In the genomic region with DNA sequence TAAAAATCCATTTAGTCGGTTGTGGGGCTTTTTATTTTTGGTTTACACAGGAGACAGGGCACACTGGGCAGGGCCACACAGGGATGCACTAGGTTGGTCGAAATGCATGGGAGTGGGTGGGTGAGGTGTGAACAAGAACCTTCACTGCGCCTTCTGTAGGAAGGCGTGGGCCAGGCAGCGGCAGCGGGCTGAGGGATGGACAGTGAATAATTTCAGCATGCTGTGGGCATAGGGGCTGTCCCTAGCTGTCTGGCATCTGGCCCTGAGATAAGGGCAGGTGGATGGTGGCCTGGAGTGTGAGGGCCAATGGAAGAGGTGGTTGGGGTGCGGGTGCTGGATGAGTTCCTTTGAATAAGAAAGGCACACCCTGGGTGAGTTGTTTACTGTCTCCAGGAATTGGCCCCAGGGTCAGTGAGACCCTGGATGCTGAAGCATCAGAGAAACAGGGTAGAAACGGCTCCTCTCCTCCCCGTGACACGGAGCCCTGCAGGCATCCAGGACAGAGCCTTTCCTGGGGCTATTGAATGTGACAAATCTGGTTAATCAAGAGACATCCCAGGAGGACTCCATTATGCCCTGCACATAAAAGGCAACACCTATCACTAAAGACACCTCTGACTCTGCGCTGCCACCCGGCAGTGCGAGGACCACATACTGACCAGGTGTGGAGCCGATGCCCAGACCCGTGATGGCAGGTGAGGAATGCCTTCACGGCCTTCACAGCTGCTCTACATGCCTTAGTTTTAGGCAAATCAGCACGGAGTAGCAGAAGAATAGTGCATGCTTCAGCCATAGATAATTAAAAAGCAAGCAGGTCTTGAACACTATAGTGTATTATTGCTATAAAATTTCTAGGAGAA, we compare ENCODE assay signal across 22 cellular contexts.
A peak's percentile ranks its signal among the peaks of the same experiment; 100 is the strongest.
DNase-seq lines count a peak whose midpoint lies in the region; ATAC-seq, FAIRE-seq and TF ChIP-seq lines count a peak whose summit lies in the region.
"Had no signal": no experiment of that assay in that cellular context is flagged by ENCODE, and none has a peak within 500 bp of the region (broad histone marks: within the 10 kb centered on the region; RNA-seq: fewer than 3 reads in every experiment).

No MANE protein-coding gene starts in this region.

- H3K36me3 ChIP-seq in MM.1S (replicated peaks; ENCODE audit: insufficient read depth, low read length) = no peaks in the 10 kb centered on the region
- no peaks in the 10 kb centered on the region for H3K36me3 ChIP-seq in mesendoderm (ENCODE audit: control insufficient read depth, insufficient read depth, low read length)
- no peaks in the 10 kb centered on the region for H3K36me3 ChIP-seq in WERI-Rb-1
- H3K36me3 ChIP-seq in small intestine (ENCODE audit: control insufficient read depth in 2 of 2, insufficient read depth in 2 of 2, low read length in 2 of 2) = no peaks in the 10 kb centered on the region
- H3K36me3 ChIP-seq: BE2C, MG63, SJCRH30 had no signal

- H3K79me2 ChIP-seq in MM.1S (ENCODE audit: low read length) (no peaks in the 10 kb centered on the region), mesendoderm (ENCODE audit: control insufficient read depth, insufficient read depth, low read length) (no peaks in the 10 kb centered on the region)

- peak; percentile 14 for ATAC-seq in activated T-helper 17 cell treated with anti-CD3 and anti-CD28 coated beads, Interleukin-2, amount 50 U/mL, for 72 hours (replicated peaks)

- H3K9me2 ChIP-seq in MM.1S (replicated peaks; ENCODE audit: insufficient read depth, low read length) = no peaks in the 10 kb centered on the region

- H3K23ac ChIP-seq in mesendoderm (ENCODE audit: low read length) = no peak overlapping the region

- no peak overlapping the region for H3K18ac ChIP-seq in mesendoderm (ENCODE audit: low read length)

- H3F3A ChIP-seq in MM.1S (ENCODE audit: insufficient read depth, low read length) = no peaks in the 10 kb centered on the region

- no peak overlapping the region for H2AK5ac ChIP-seq in mesendoderm (ENCODE audit: low read length)

- H3K9ac ChIP-seq in MM.1S (ENCODE audit: low read length) = no peak overlapping the region
- no peak overlapping the region for H3K9ac ChIP-seq in mesendoderm (ENCODE audit: low read length)

- H3K4me2 ChIP-seq in MM.1S (ENCODE audit: low read depth, low read length) (no peak overlapping the region), mesendoderm (ENCODE audit: low read length) (no peak overlapping the region)

- FAIRE-seq in small intestine (lab: Jason Lieb, UNC) = no peak
- FAIRE-seq: A204.1 had no signal

- H4K20me1 ChIP-seq in MM.1S (ENCODE audit: insufficient read depth, low read length) = no peaks in the 10 kb centered on the region

- H3K4ac ChIP-seq in mesendoderm (ENCODE audit: low read depth, low read length) = no peak overlapping the region

- peaks cover 6% of the 10 kb centered on the region for H3K27me3 Mint-ChIP-seq in activated T-helper 17 cell treated with anti-CD3 and anti-CD28 coated beads, Interleukin-2, amount 50 U/mL, for 72 hours

- H2BK5ac ChIP-seq in mesendoderm (ENCODE audit: low read length) = no peak overlapping the region

- H3K4me3 Mint-ChIP-seq in activated T-helper 17 cell treated with anti-CD3 and anti-CD28 coated beads, Interleukin-2, amount 50 U/mL, for 72 hours = no peak overlapping the region
- H3K4me3 Mint-ChIP-seq: CD4-positive, alpha-beta memory T cell; HFFc6 had no signal

- H2AFZ ChIP-seq in MM.1S (ENCODE audit: low read length) = no peak overlapping the region

- H3K27ac ChIP-seq in MM.1S (ENCODE audit: low read length) (no peak overlapping the region), mesendoderm (ENCODE audit: low read depth, low read length) (no peak overlapping the region), WERI-Rb-1 (no peak overlapping the region), small intestine (ENCODE audit: low read depth in 1 of 2, low read length in 1 of 2) (no peak overlapping the region)
- H3K27ac ChIP-seq: SJCRH30 had no signal

- no peak overlapping the region for H2BK120ac ChIP-seq in mesendoderm (ENCODE audit: low read depth, low read length)

- H3K27me3 ChIP-seq in MM.1S (replicated peaks; ENCODE audit: insufficient read depth, low read length) (no peaks in the 10 kb centered on the region), mesendoderm (ENCODE audit: insufficient read depth, low read length, poor library complexity) (no peaks in the 10 kb centered on the region), WERI-Rb-1 (ENCODE audit: insufficient read depth, low read depth, severe bottlenecking) (no peaks in the 10 kb centered on the region), small intestine (ENCODE audit: control insufficient read depth in 2 of 2, insufficient read depth in 2 of 2, low read length in 2 of 2) (no peaks in the 10 kb centered on the region)
- H3K27me3 ChIP-seq: BE2C, MG63, SJCRH30 had no signal

- peaks cover 5% of the 10 kb centered on the region for H3K9me3 Mint-ChIP-seq in activated T-helper 17 cell treated with anti-CD3 and anti-CD28 coated beads, Interleukin-2, amount 50 U/mL, for 72 hours

- H3K9me3 ChIP-seq in MM.1S (replicated peaks; ENCODE audit: insufficient read depth, low read length) = no peaks in the 10 kb centered on the region
- no peaks in the 10 kb centered on the region for H3K9me3 ChIP-seq in WERI-Rb-1 (ENCODE audit: severe bottlenecking)
- no peaks in the 10 kb centered on the region for H3K9me3 ChIP-seq in small intestine (ENCODE audit: control insufficient read depth, low read depth)
- H3K9me3 ChIP-seq: BE2C had no signal

- no peak overlapping the region for H2BK15ac ChIP-seq in mesendoderm (replicated peaks; ENCODE audit: low read depth)

- H3K4me1 Mint-ChIP-seq in activated T-helper 17 cell treated with anti-CD3 and anti-CD28 coated beads, Interleukin-2, amount 50 U/mL, for 72 hours = no peaks in the 10 kb centered on the region
- H3K4me1 Mint-ChIP-seq: CD4-positive, alpha-beta memory T cell had no signal

- H4K5ac ChIP-seq in mesendoderm (ENCODE audit: low read length) = no peak overlapping the region

- TF ChIP-seq CTCF in MM.1S (IDR thresholded peaks at IDR 0.05; ENCODE audit: low read length) = no peak
- TF ChIP-seq CTCF in WERI-Rb-1 (IDR thresholded peaks at IDR 0.05; ENCODE audit: low read depth, low read length) = no peak

- no peaks in the 10 kb centered on the region for H3K36me3 Mint-ChIP-seq in activated T-helper 17 cell treated with anti-CD3 and anti-CD28 coated beads, Interleukin-2, amount 50 U/mL, for 72 hours (ENCODE audit: low read depth)
- H3K36me3 Mint-ChIP-seq: IgD-negative memory B cell had no signal

- DNase-seq in ELF-1 (ENCODE audit: low read depth, low spot score) (peak; percentile 96), MM.1S (peak; percentile 6), mesendoderm (peak; percentile 46), WERI-Rb-1 (no peak), small intestine (no peak), CD1c-positive myeloid dendritic cell (ENCODE audit: extremely low spot score) (no peak), germinal center (ENCODE audit: low spot score) (no peak)
- DNase-seq: BE2C; CD4-positive, alpha-beta memory T cell; DMS153; GF-D8; HFFc6; Kasumi-1; MG63; NCI-H1092; NCI-H1694; NCI-H510A; NCI-H82; SJCRH30 had no signal

- H3K4me1 ChIP-seq in MM.1S (ENCODE audit: low read length) = no peaks in the 10 kb centered on the region
- no peaks in the 10 kb centered on the region for H3K4me1 ChIP-seq in mesendoderm (ENCODE audit: control insufficient read depth, low read depth, low read length)
- no peaks in the 10 kb centered on the region for H3K4me1 ChIP-seq in small intestine (ENCODE audit: control insufficient read depth in 2 of 2, insufficient read depth in 1 of 2, low read depth in 1 of 2, low read length in 1 of 2)
- H3K4me1 ChIP-seq: BE2C, SJCRH30 had no signal

- H3K56ac ChIP-seq in mesendoderm (ENCODE audit: low read length) = no peak overlapping the region

- WGBS in mesendoderm (ENCODE audit: extremely low coverage, insufficient coverage, low lambda C conversion rate) = no CpG with 5 or more reads among the region's 17 CpGs
- WGBS in small intestine, 3 donors = 82 to 87% (median 83%) methylated on average over 17 of the region's 17 CpGs

- H4K8ac ChIP-seq in mesendoderm (ENCODE audit: low read depth, low read length) = no peak overlapping the region

- no peak overlapping the region for H3K27ac Mint-ChIP-seq in activated T-helper 17 cell treated with anti-CD3 and anti-CD28 coated beads, Interleukin-2, amount 50 U/mL, for 72 hours
- H3K27ac Mint-ChIP-seq: HFFc6 had no signal

- H3K4me3 ChIP-seq in MM.1S (ENCODE audit: low read length) (no peak overlapping the region), mesendoderm (ENCODE audit: low read length) (no peak overlapping the region), WERI-Rb-1 (ENCODE audit: low read depth, low read length) (no peak overlapping the region), small intestine (ENCODE audit: low read depth in 1 of 2, low read length in 2 of 2) (no peak overlapping the region)
- H3K4me3 ChIP-seq: MG63, SJCRH30 had no signal

- no peaks in the 10 kb centered on the region for H3K79me1 ChIP-seq in mesendoderm (ENCODE audit: low read length)

Comparison
In these comparisons a context has a peak if more than half of its experiments do, and no peak if none do; other contexts are left out.
1. DNase-seq: peak in ELF-1 (single experiment), MM.1S (single experiment) and mesendoderm (single experiment); none in WERI-Rb-1 (single experiment), small intestine (single experiment), CD1c-positive myeloid dendritic cell (single experiment) and germinal center (single experiment).